In the genomic region with DNA sequence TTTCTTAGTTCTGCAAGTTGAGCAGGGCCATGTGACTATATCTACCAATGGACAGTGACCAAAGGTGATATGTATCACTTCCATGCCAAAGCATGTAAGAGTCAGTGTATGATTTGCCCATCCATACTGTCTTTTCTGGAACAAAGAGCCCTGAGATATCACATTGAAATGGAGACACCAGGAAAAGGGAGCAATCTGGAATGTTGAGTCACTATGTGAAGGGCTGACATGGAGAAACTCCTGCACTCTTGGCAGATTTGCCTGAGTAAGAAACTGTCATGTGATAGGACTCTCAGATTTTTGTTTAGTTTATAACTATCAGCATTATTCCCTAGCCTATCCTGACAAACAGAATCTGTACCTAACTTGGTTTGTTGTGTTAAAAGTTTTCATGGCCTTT, we compare ENCODE assay signal across 17 cellular contexts. TPM values are rescaled to one million over a fixed set of nuclear protein-coding genes. Genes with fewer than 3 reads are reported as not detected.
DNase-seq lines count a peak whose midpoint lies in the region; ATAC-seq and TF ChIP-seq lines count a peak whose summit lies in the region.
"Had no signal": no experiment of that assay in that cellular context is flagged by ENCODE, and none has a peak within 500 bp of the region (broad histone marks: within the 10 kb centered on the region; RNA-seq: fewer than 3 reads in every experiment).

No MANE protein-coding gene starts in this region.

- CTCF ChIA-PET in AG04450 (lab: Charles Lee): no interaction called here

- DNase-seq in AG04450 (ENCODE audit: low read depth, low spot score) (peak; percentile 18), HFF-Myc (ENCODE audit: extremely low read depth, low read depth) (peak; percentile 3), astrocyte of the spinal cord (ENCODE audit: low read depth, low spot score) (peak; percentile 16), foreskin keratinocyte (peak; percentile 17 to 67), HuH-7 (ENCODE audit: low spot score) (no peak), psoas muscle (no peak), thyroid gland (no peak)
- DNase-seq in activated effector memory CD4-positive, alpha-beta T cell treated with Interleukin-2 at 50 U/mL for 16 hours: no peak
- DNase-seq: activated CD4-positive, CD25-positive, alpha-beta regulatory T cell treated with anti-CD3 and anti-CD28 coated beads, Interleukin-2, amount 50 U/mL, for 72 hours; activated CD8-positive, alpha-beta memory T cell treated with anti-CD3 and anti-CD28 coated beads, Interleukin-2, amount 10 ng/mL, durations not matched to agents 7 days and 5 days; amygdala; CD8-positive, alpha-beta memory T cell; heart right ventricle; NCI-H2081; NCI-H526; right cardiac atrium; stomach had no signal

- no peaks in the 10 kb centered on the region for H3K27me3 ChIP-seq in AG04450 (ENCODE audit: control insufficient read depth, insufficient read depth, low read length)
- H3K27me3 ChIP-seq in foreskin keratinocyte: no peaks in the 10 kb centered on the region
- H3K27me3 ChIP-seq in psoas muscle (ENCODE audit: insufficient read depth in 3 of 3, low read length in 2 of 3): no peaks in the 10 kb centered on the region
- H3K27me3 ChIP-seq in thyroid gland: no peaks in the 10 kb centered on the region
- H3K27me3 ChIP-seq: heart right ventricle, stomach had no signal

- no peak for TF ChIP-seq POLR2A in thyroid gland (IDR thresholded peaks at IDR 0.05)

- TF ChIP-seq CTCF in AG04450 (IDR thresholded peaks at IDR 0.05; ENCODE audit: low read depth, low read length) (no peak), HFF-Myc (IDR thresholded peaks at IDR 0.05; ENCODE audit: low read depth, low read length, missing control alignments) (no peak), astrocyte of the spinal cord (IDR thresholded peaks at IDR 0.05; ENCODE audit: low read depth, low read length) (no peak), foreskin keratinocyte (conservative IDR thresholded peaks at IDR 0.05) (no peak), psoas muscle (IDR thresholded peaks at IDR 0.05) (no peak), thyroid gland (IDR thresholded peaks at IDR 0.05) (no peak)

- ATAC-seq in foreskin keratinocyte: peak; percentile 76
- no peak for ATAC-seq in psoas muscle
- ATAC-seq: activated CD8-positive, alpha-beta memory T cell treated with anti-CD3 and anti-CD28 coated beads, Interleukin-2, amount 10 ng/mL, durations not matched to agents 7 days and 5 days; heart right ventricle; right cardiac atrium had no signal

- no peaks in the 10 kb centered on the region for H3K9me3 ChIP-seq in AG04450 (ENCODE audit: control insufficient read depth, insufficient read depth, low read length)
- peaks cover 5% of the 10 kb centered on the region for H3K9me3 ChIP-seq in psoas muscle
- no peaks in the 10 kb centered on the region for H3K9me3 ChIP-seq in thyroid gland

- in situ Hi-C loops in astrocyte of the spinal cord (cut with HindIII; ENCODE audit: low sequenced_read_pairs): no loop called here

- H3K4me3 ChIP-seq in AG04450 (ENCODE audit: low read depth, low read length): no peak overlapping the region
- H3K4me3 ChIP-seq in HFF-Myc (replicated peaks; ENCODE audit: low read depth, low read length): no peak overlapping the region
- no peak overlapping the region for H3K4me3 ChIP-seq in astrocyte of the spinal cord (ENCODE audit: low read depth, low read length)
- no peak overlapping the region for H3K4me3 ChIP-seq in psoas muscle
- no peak overlapping the region for H3K4me3 ChIP-seq in thyroid gland (replicated peaks in 1 of 3)
- H3K4me3 ChIP-seq: heart right ventricle, stomach had no signal

- POLR2A ChIA-PET in AG04450 (lab: Yijun Ruan, JAX): no interaction called here

- H3K27ac ChIP-seq in AG04450 (ENCODE audit: low read depth, low read length) (no peak overlapping the region), foreskin keratinocyte (no peak overlapping the region), psoas muscle (no peak overlapping the region), thyroid gland (no peak overlapping the region)
- H3K27ac ChIP-seq: heart right ventricle, stomach had no signal

- intact Hi-C loops in psoas muscle (cut with DNase I): no loop called here
- intact Hi-C loops in thyroid gland (cut with DNase I): no loop called here

- H3K36me3 ChIP-seq in psoas muscle (ENCODE audit: insufficient read depth in 1 of 2, low read depth in 1 of 2): peaks cover 2 to 7% of the 10 kb centered on the region in 2 donors
- H3K36me3 ChIP-seq in thyroid gland: no peaks in the 10 kb centered on the region

- no peaks in the 10 kb centered on the region for H3K4me1 ChIP-seq in foreskin keratinocyte
- H3K4me1 ChIP-seq in psoas muscle: no peaks in the 10 kb centered on the region
- no peaks in the 10 kb centered on the region for H3K4me1 ChIP-seq in thyroid gland
- H3K4me1 ChIP-seq: heart right ventricle, stomach had no signal

RNA-seq across cellular contexts. Expression of gene TMEM161B, which starts 29.8 kb away (rescaled TPM):
- polyA plus RNA-seq in AG04450 (2011; rRNA removed) (8.6 and 14.4 TPM in 2 replicates), foreskin keratinocyte (3.6 and 4.3 TPM in 2 replicates), psoas muscle (1 to 10 TPM; 6.5 to 8.1 (median 6.6) TPM)
- 14.8 and 18.6 TPM in 2 replicates for polyA minus RNA-seq in AG04450 (2011; rRNA and poly(A)+ RNA removed)
- total RNA-seq in foreskin keratinocyte (10.7 and 11.4 TPM in 2 replicates), psoas muscle (10 to 100 TPM in 1 of 4 donors, 1 to 10 TPM in 3; 5.1 to 10.2 (median 7.5) TPM), thyroid gland (10 to 100 TPM; 20.5 to 35.7 (median 24.1) TPM)

Comparison
In these comparisons a context has a peak if more than half of its experiments do, and no peak if none do; other contexts are left out.
1. DNase-seq: peak in AG04450 (single experiment), HFF-Myc (single experiment), astrocyte of the spinal cord (single experiment) and foreskin keratinocyte (2 of 2); none in activated effector memory CD4-positive, alpha-beta T cell treated with Interleukin-2 at 50 U/mL for 16 hours (single experiment), HuH-7 (single experiment), psoas muscle (0 of 2) and thyroid gland (0 of 2).